ENCODE assay signal across 26 cellular contexts in genomic region chr7:6651866-6652445, GRCh38. TPM values are rescaled to one million over a fixed set of nuclear protein-coding genes. Genes with fewer than 3 reads are reported as not detected.
DNase-seq lines count a peak whose midpoint lies in the region; ATAC-seq and TF ChIP-seq lines count a peak whose summit lies in the region.
"Had no signal": no experiment of that assay in that cellular context is flagged by ENCODE, and none has a peak within 500 bp of the region (broad histone marks: within the 10 kb centered on the region; RNA-seq: fewer than 3 reads in every experiment).

No MANE protein-coding gene starts in this region.

- H3K36me3 Mint-ChIP-seq in CD14-positive monocyte (peaks cover 61 to 71% of the 10 kb centered on the region in 2 donors), chondrocyte (ENCODE audit: low read depth) (peaks cover 18% of the 10 kb centered on the region)
- peaks cover 52% of the 10 kb centered on the region for H3K36me3 Mint-ChIP-seq in activated CD4-positive, alpha-beta T cell treated with anti-CD3 and anti-CD28 coated beads, Interleukin-2, amount 10 ng/mL, durations not matched to agents 7 days and 5 days (ENCODE audit: low read depth)

- ATAC-seq in HG03378 (IDR thresholded peaks at IDR 0.05; ENCODE audit: unreplicated experiment) = no peak

- DNase-seq in AG08396 (ENCODE audit: low spot score) = peak; percentile 5
- DNase-seq in CD14-positive monocyte (ENCODE audit: low spot score) = peak; percentile 36
- DNase-seq in chondrocyte (ENCODE audit: low spot score) = peak; percentile 84
- peak; percentile 71 for DNase-seq in posterior vena cava (ENCODE audit: low spot score)
- DNase-seq in ecto neural progenitor cell (ENCODE audit: low spot score) = no peak
- DNase-seq in activated CD4-positive, alpha-beta T cell treated with anti-CD3 and anti-CD28 coated beads, Interleukin-2, amount 10 ng/mL, durations not matched to agents 7 days and 5 days = no peak
- DNase-seq: activated CD4-positive, alpha-beta T cell treated with anti-CD3 and anti-CD28 coated beads for 48 hours; activated naive CD4-positive, alpha-beta T cell treated with anti-CD3 and anti-CD28 coated beads, Interleukin-2, amount 10 ng/mL, durations not matched to agents 7 days and 5 days; amniotic stem cell; brain microvascular endothelial cell; effector CD4-positive, alpha-beta T cell; glutamatergic neuron; H9; left ventricle myocardium inferior; mesendoderm; NCI-H1048; NCI-H1694 treated with DMSO at 0.1 percent for 48 hours; NCI-H82; SHP77 treated with DMSO at 0.1 percent for 48 hours; spleen; stimulated activated CD4-positive, alpha-beta T cell treated with anti-CD3 and anti-CD28 coated beads, Interleukin-2, amount 100 ng/mL, for 24 hours; stimulated activated naive CD8-positive, alpha-beta T cell treated with anti-CD3 and anti-CD28 coated beads, Interleukin-15, amount 100 ng/mL, for 72 hours; SW 1271; T-helper 9 cell had no signal

- H3K27ac Mint-ChIP-seq in CD14-positive monocyte (no peak overlapping the region), chondrocyte (ENCODE audit: unreplicated experiment) (no peak overlapping the region)
- H3K27ac Mint-ChIP-seq in activated CD4-positive, alpha-beta T cell treated with anti-CD3 and anti-CD28 coated beads, Interleukin-2, amount 10 ng/mL, durations not matched to agents 7 days and 5 days = no peak overlapping the region
- H3K27ac Mint-ChIP-seq: activated naive CD4-positive, alpha-beta T cell treated with anti-CD3 and anti-CD28 coated beads, Interleukin-2, amount 10 ng/mL, durations not matched to agents 7 days and 5 days; H9; stimulated activated naive CD8-positive, alpha-beta T cell treated with anti-CD3 and anti-CD28 coated beads, Interleukin-15, amount 100 ng/mL, for 72 hours had no signal

- CTCF ChIA-PET in activated CD4-positive, alpha-beta T cell treated with anti-CD3 and anti-CD28 coated beads, Interleukin-2, amount 10 ng/mL, durations not matched to agents 7 days and 5 days (lab: Charles Lee) = interaction anchor here (0.5 to 1.1 kb wide), 2 partner anchors 8 to 29 kb away, joined by 3 read pairs; no protein-coding TSS in a partner anchor

- POLR2A ChIA-PET in activated CD4-positive, alpha-beta T cell treated with anti-CD3 and anti-CD28 coated beads, Interleukin-2, amount 10 ng/mL, durations not matched to agents 7 days and 5 days (lab: Charles Lee) = no interaction called here

- H3K27me3 Mint-ChIP-seq in CD14-positive monocyte (ENCODE audit: low read depth in 3 of 3) = no peaks in the 10 kb centered on the region
- H3K27me3 Mint-ChIP-seq in chondrocyte (ENCODE audit: low read depth) = no peaks in the 10 kb centered on the region
- H3K27me3 Mint-ChIP-seq in activated CD4-positive, alpha-beta T cell treated with anti-CD3 and anti-CD28 coated beads, Interleukin-2, amount 10 ng/mL, durations not matched to agents 7 days and 5 days = no peaks in the 10 kb centered on the region
- H3K27me3 Mint-ChIP-seq: activated naive CD4-positive, alpha-beta T cell treated with anti-CD3 and anti-CD28 coated beads, Interleukin-2, amount 10 ng/mL, durations not matched to agents 7 days and 5 days; stimulated activated naive CD8-positive, alpha-beta T cell treated with anti-CD3 and anti-CD28 coated beads, Interleukin-15, amount 100 ng/mL, for 72 hours had no signal

- H3K9me3 Mint-ChIP-seq in CD14-positive monocyte (peaks cover 32 to 57% (median 54%) of the 10 kb centered on the region in 7 donors), chondrocyte (ENCODE audit: low read depth) (no peaks in the 10 kb centered on the region)
- peaks cover 12% of the 10 kb centered on the region for H3K9me3 Mint-ChIP-seq in activated CD4-positive, alpha-beta T cell treated with anti-CD3 and anti-CD28 coated beads, Interleukin-2, amount 10 ng/mL, durations not matched to agents 7 days and 5 days

- no peak overlapping the region for H3K4me3 Mint-ChIP-seq in CD14-positive monocyte
- no peak overlapping the region for H3K4me3 Mint-ChIP-seq in chondrocyte (ENCODE audit: unreplicated experiment)
- H3K4me3 Mint-ChIP-seq in activated CD4-positive, alpha-beta T cell treated with anti-CD3 and anti-CD28 coated beads, Interleukin-2, amount 10 ng/mL, durations not matched to agents 7 days and 5 days = no peak overlapping the region
- H3K4me3 Mint-ChIP-seq: activated naive CD4-positive, alpha-beta T cell treated with anti-CD3 and anti-CD28 coated beads, Interleukin-2, amount 10 ng/mL, durations not matched to agents 7 days and 5 days; H9; neural crest cell; stimulated activated naive CD8-positive, alpha-beta T cell treated with anti-CD3 and anti-CD28 coated beads, Interleukin-15, amount 100 ng/mL, for 72 hours had no signal

- intact Hi-C loops in CD14-positive monocyte (cut with micrococcal nuclease) = no loop called here
- intact Hi-C loops in posterior vena cava (cut with DNase I) = no loop called here

- no peaks in the 10 kb centered on the region for H3K4me1 Mint-ChIP-seq in CD14-positive monocyte
- no peaks in the 10 kb centered on the region for H3K4me1 Mint-ChIP-seq in chondrocyte (ENCODE audit: low read depth)
- no peaks in the 10 kb centered on the region for H3K4me1 Mint-ChIP-seq in activated CD4-positive, alpha-beta T cell treated with anti-CD3 and anti-CD28 coated beads, Interleukin-2, amount 10 ng/mL, durations not matched to agents 7 days and 5 days
- H3K4me1 Mint-ChIP-seq: activated naive CD4-positive, alpha-beta T cell treated with anti-CD3 and anti-CD28 coated beads, Interleukin-2, amount 10 ng/mL, durations not matched to agents 7 days and 5 days; H9; neural crest cell; stimulated activated naive CD8-positive, alpha-beta T cell treated with anti-CD3 and anti-CD28 coated beads, Interleukin-15, amount 100 ng/mL, for 72 hours had no signal

- TF ChIP-seq CTCF in CD14-positive monocyte (IDR thresholded peaks at IDR 0.05) = no peak
- TF ChIP-seq CTCF in chondrocyte (IDR thresholded peaks at IDR 0.05) = no peak

RNA-seq across cellular contexts. Expression of gene ZNF316, which starts 14.8 kb away (rescaled TPM):
- 1 to 10 TPM in 1 of 2 donors, under 1 TPM in 1; 0.66 to 1.2 TPM for polyA plus RNA-seq in CD14-positive monocyte
- 26.0 to 32.5 TPM (median 28.9 TPM) in 3 replicates for total RNA-seq in chondrocyte
- total RNA-seq in posterior vena cava = 10 to 100 TPM; 16.1 to 22.5 TPM
- 10 to 100 TPM; 20.2 to 31.5 TPM for total RNA-seq in activated CD4-positive, alpha-beta T cell treated with anti-CD3 and anti-CD28 coated beads, Interleukin-2, amount 10 ng/mL, durations not matched to agents 7 days and 5 days

RNA-seq across cellular contexts. Expression of gene ZNF853, which starts 36.5 kb away (rescaled TPM):
- polyA plus RNA-seq in CD14-positive monocyte = not detected
- total RNA-seq in chondrocyte (13.4 to 16.2 TPM (median 15.1 TPM) in 3 replicates), posterior vena cava (10 to 100 TPM in 1 of 2 donors, 1 to 10 TPM in 1; 8.1 to 11.9 TPM)
- total RNA-seq in activated CD4-positive, alpha-beta T cell treated with anti-CD3 and anti-CD28 coated beads, Interleukin-2, amount 10 ng/mL, durations not matched to agents 7 days and 5 days = under 1 TPM; 0.30 to 0.33 TPM

RNA-seq across cellular contexts. Expression of gene ZNF12, which starts 54.8 kb away (rescaled TPM):
- 1 to 10 TPM; 5.7 to 8.1 TPM for polyA plus RNA-seq in CD14-positive monocyte
- total RNA-seq in chondrocyte (16.0 to 18.1 TPM (median 17.5 TPM) in 3 replicates), posterior vena cava (10 to 100 TPM; 22.6 to 25.0 TPM)
- 10 to 100 TPM; 24.9 to 25.7 TPM for total RNA-seq in activated CD4-positive, alpha-beta T cell treated with anti-CD3 and anti-CD28 coated beads, Interleukin-2, amount 10 ng/mL, durations not matched to agents 7 days and 5 days

Comparison
In these comparisons a context has a peak if more than half of its experiments do, and no peak if none do; other contexts are left out.
1. DNase-seq: peak in AG08396 (single experiment), CD14-positive monocyte (single experiment), chondrocyte (single experiment) and posterior vena cava (single experiment); none in ecto neural progenitor cell (single experiment) and activated CD4-positive, alpha-beta T cell treated with anti-CD3 and anti-CD28 coated beads, Interleukin-2, amount 10 ng/mL, durations not matched to agents 7 days and 5 days (single experiment).
2. RNA of gene ZNF853, which starts 36.5 kb away (total RNA-seq): 13.4 to 16.2 TPM in chondrocyte and 8.1 to 11.9 TPM in posterior vena cava; 0.30 to 0.33 TPM in activated CD4-positive, alpha-beta T cell treated with anti-CD3 and anti-CD28 coated beads, Interleukin-2, amount 10 ng/mL, durations not matched to agents 7 days and 5 days; every median in the first group is over 4 times any median in the second.